Comparison of ENCODE assay signal across 4 cellular contexts in the genomic region with DNA sequence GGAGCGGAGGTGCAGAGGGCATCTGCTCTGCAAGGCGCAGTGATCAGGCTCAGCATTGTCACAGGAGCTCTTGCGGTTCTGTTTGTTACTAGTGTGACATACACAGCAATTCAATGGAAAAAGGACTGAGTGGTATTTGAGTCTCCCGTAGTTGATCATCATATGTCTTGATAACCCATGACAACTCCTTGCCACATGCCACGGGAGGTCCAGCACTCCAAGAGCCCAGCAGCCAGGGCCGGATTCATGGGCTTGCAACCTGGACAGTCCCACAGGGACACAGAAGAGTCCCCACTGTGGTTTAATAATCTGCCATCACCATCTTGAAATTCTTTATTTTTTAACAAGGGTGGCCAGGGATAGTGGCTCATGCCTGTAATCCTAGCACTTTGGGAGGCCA. TPM values are rescaled to one million over a fixed set of nuclear protein-coding genes. Genes with fewer than 3 reads are reported as not detected.
"Had no signal": no experiment of that assay in that cellular context is flagged by ENCODE, and none has a peak within 500 bp of the region (broad histone marks: within the 10 kb centered on the region; RNA-seq: fewer than 3 reads in every experiment).

No MANE protein-coding gene starts in this region.

RNA-seq across cellular contexts. Expression of a gene that starts 58.1 kb away (rescaled TPM):
- total RNA-seq: NCI-H460, Peyer's patch, SJSA1 had no signal
- polyA plus RNA-seq: SK-N-SH had no signal
